ENCODE assay signal across 16 cellular contexts in the genomic region with DNA sequence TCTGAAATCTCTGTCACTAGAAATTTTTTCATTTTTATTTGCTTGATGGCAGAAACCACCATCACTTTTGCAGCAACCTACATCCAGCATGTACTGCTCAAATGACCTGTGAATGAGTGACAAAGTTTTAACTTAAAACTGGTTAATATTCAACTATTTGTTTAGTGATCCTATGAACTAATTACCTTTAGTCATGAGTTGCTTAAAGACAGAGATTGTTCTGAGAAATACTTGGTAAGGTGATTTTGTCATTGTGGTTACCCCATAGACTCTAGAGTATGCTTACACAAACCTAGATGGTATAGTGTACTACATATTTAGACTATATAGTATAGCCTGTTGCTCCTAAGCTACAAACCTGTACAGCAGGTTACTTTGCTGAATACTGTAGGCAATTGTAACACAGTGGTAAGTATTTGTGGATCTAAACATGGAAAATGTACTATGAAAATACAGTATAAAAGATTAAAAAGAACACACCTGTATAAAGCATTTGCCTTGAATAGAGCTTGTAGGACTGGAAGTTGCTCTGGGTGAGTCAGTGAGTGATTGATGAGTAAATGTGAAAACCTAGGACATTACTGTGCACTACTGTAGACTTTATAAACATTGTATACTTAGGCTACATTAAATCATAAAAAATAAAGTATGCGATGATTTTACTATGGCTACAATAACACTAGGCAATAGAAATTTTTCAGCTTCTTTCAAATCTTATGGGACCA.
DNase-seq lines count a peak whose midpoint lies in the region; ATAC-seq and TF ChIP-seq lines count a peak whose summit lies in the region.
"Had no signal": no experiment of that assay in that cellular context is flagged by ENCODE, and none has a peak within 500 bp of the region (broad histone marks: within the 10 kb centered on the region; RNA-seq: fewer than 3 reads in every experiment).

No MANE protein-coding gene starts in this region.

- H3K4me3 Mint-ChIP-seq in nephron, result no peak overlapping the region
- H3K4me3 Mint-ChIP-seq: naive thymus-derived CD4-positive, alpha-beta T cell had no signal

- H3K36me3 Mint-ChIP-seq in nephron (ENCODE audit: low read depth), result no peaks in the 10 kb centered on the region

- in situ Hi-C loops in GM13977 (cut with MboI; ENCODE audit: low pct_unique_long_range_greater_than_20kb, low sequenced_read_pairs, unreplicated experiment), result no loop called here

- H3K4me1 Mint-ChIP-seq in nephron, result no peaks in the 10 kb centered on the region
- H3K4me1 Mint-ChIP-seq: naive thymus-derived CD4-positive, alpha-beta T cell had no signal

- TF ChIP-seq CTCF in nephron (IDR thresholded peaks at IDR 0.05; ENCODE audit: unreplicated experiment in 3 of 3), result no peak
- no peak for TF ChIP-seq CTCF in GM13977 (IDR thresholded peaks at IDR 0.05; ENCODE audit: extremely low read depth, insufficient read depth, missing control alignments)

- H3K27ac Mint-ChIP-seq in nephron, result peak overlapping the region; percentile 76 to 98 (median 89)
- H3K27ac Mint-ChIP-seq: naive thymus-derived CD4-positive, alpha-beta T cell had no signal

- H3K27me3 Mint-ChIP-seq in nephron (ENCODE audit: low read depth), result no peaks in the 10 kb centered on the region

- H3K9me3 Mint-ChIP-seq in nephron, result peaks cover 6% of the 10 kb centered on the region

- ATAC-seq in GM19043 (IDR thresholded peaks at IDR 0.05; ENCODE audit: low read depth, unreplicated experiment), result peak; percentile 94
- ATAC-seq in HG02623 (IDR thresholded peaks at IDR 0.05; ENCODE audit: unreplicated experiment), result peak; percentile 85
- peak; percentile 94 for ATAC-seq in HG03432 (IDR thresholded peaks at IDR 0.05; ENCODE audit: unreplicated experiment)
- ATAC-seq: activated CD4-positive, CD25-positive, alpha-beta regulatory T cell treated with anti-CD3 and anti-CD28 coated beads, Interleukin-2, amount 50 U/mL, for 24 hours; foreskin keratinocyte; left lobe of liver; naive thymus-derived CD4-positive, alpha-beta T cell had no signal

- DNase-seq in H4 (ENCODE audit: low spot score), result no peak
- no peak for DNase-seq in GM13977 (ENCODE audit: low spot score)
- DNase-seq in GOT3 (lab: John Stamatoyannopoulos, UW), result no peak
- DNase-seq in activated CD8-positive, alpha-beta memory T cell treated with anti-CD3 and anti-CD28 coated beads, Interleukin-2, amount 50 U/mL, for 4 hours, result no peak
- DNase-seq: anterior cingulate cortex; C1 segment of cervical spinal cord; dorsolateral prefrontal cortex; GDM1; naive thymus-derived CD4-positive, alpha-beta T cell had no signal
